Comparison of ENCODE assay signal across 14 cellular contexts in genomic region chr5:58944221-58944620, GRCh38.
"Had no signal": no experiment of that assay in that cellular context is flagged by ENCODE, and none has a peak within 500 bp of the region (broad histone marks: within the 10 kb centered on the region; RNA-seq: fewer than 3 reads in every experiment).

No MANE protein-coding gene starts in this region.

- ATAC-seq: activated CD4-positive, alpha-beta T cell treated with anti-CD3 and anti-CD28 coated beads for 36 hours; esophagus mucosa; foreskin keratinocyte; natural killer cell treated with Interleukin-12 subunit alpha and Interleukin-12 subunit beta and Interleukin-15 and Interleukin-18, amount 100 ng/mL, for 72 hours; sciatic nerve; WTC11 had no signal

- DNase-seq: activated CD4-positive, alpha-beta T cell treated with anti-CD3 and anti-CD28 coated beads for 36 hours; activated CD4-positive, alpha-beta T cell treated with anti-CD3 and anti-CD28 coated beads, Interleukin-2, amount 50 U/mL, for 48 hours; activated gamma-delta T cell; effector CD8-positive, alpha-beta T cell; foreskin keratinocyte; mesendoderm; spleen; stimulated activated naive CD4-positive, alpha-beta T cell; thyroid gland had no signal

- H3K4me3 ChIP-seq: spleen, thyroid gland had no signal

- H3K27ac ChIP-seq: foreskin keratinocyte, neutrophil, spleen, thyroid gland had no signal

- H3K27me3 ChIP-seq: foreskin keratinocyte, spleen, thyroid gland had no signal

- H3K36me3 ChIP-seq: neutrophil, spleen, thyroid gland had no signal
